In the genomic region with DNA sequence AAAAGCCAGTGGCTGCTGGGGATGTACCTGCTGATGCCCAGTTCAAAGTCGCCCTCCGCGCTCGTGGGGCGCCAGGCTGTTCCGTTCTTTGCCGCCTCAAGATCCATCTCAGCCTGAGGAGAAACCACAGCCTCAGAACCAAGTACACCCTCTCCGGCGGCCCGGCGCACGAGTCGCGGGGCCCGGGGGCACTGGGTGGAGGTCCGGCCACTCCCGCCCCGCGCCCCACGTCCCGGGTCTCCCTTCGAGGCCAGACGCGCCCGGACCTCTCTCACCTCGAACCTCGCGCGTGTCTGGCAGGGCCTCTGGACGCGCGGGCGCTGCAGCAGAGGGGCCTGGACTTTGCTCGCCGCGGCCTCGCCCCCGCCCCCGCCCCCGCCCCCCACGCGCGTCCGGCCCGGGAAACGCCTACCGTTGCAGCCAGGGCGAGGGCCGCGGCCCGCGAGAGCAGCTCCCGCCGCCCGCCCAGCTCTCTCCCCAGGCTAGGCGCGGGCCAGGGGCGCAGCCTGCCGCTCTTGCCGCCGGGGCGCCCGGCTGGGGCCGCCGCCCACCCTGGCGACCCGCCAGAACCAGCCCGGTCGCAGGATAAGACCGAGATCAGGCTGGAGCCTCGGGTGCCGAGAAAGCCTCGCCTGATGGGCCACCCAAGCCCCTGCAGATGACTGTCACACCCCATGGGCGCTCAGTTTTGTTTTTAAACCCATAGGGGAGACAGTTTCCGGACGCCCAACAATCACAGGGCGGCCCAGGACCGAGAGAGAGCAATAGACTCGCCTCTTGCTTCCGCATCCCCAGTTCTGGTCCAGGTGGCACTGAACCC, we compare ENCODE assay signal across 9 cellular contexts. TPM values are rescaled to one million over a fixed set of nuclear protein-coding genes. Genes with fewer than 3 reads are reported as not detected.
DNase-seq lines count a peak whose midpoint lies in the region; ATAC-seq, FAIRE-seq and TF ChIP-seq lines count a peak whose summit lies in the region.
"Had no signal": no experiment of that assay in that cellular context is flagged by ENCODE, and none has a peak within 500 bp of the region (broad histone marks: within the 10 kb centered on the region; RNA-seq: fewer than 3 reads in every experiment).

Gene ABCB4, minus strand, starts transcription at position 322 of the 820 bp plus-strand sequence. Its CDS starts 215 bp downstream, at position 107.

- CTCF ChIA-PET in HEK293 (lab: Yijun Ruan, JAX) (no interaction called here), SK-N-SH (lab: Yijun Ruan, JAX) (interaction anchor here (1.1 kb wide), 1 partner anchor 31 kb away, joined by 3 read pairs; no protein-coding TSS in a partner anchor)

- H3K4me3 Mint-ChIP-seq in glutamatergic neuron (ENCODE audit: unreplicated experiment), result peak within 1 kb of the TSS; percentile 73

- H3K27ac ChIP-seq in HEK293 (ENCODE audit: extremely low read depth, low read depth, low read length), result peak within 1 kb of the TSS; percentile 18; the same call in 1 of the 2 replicates
- no peak within 1 kb of the TSS for H3K27ac ChIP-seq in SK-N-SH (ENCODE audit: low read depth in 2 of 2, low read length in 1 of 2)
- H3K27ac ChIP-seq in psoas muscle, result peak within 1 kb of the TSS; percentile 86

- H3K27me3 ChIP-seq in SK-N-SH (ENCODE audit: insufficient read depth) (peaks cover 14% of the 10 kb centered on the region), psoas muscle (ENCODE audit: insufficient read depth in 3 of 3, low read length in 2 of 3) (peaks cover 0 to 2% (median 0%) of the 10 kb centered on the region in 3 donors)

- H3K79me2 ChIP-seq in SK-N-SH (ENCODE audit: insufficient read depth), result no peaks in the 10 kb centered on the region

- no peaks in the 10 kb centered on the region for H3K9me3 Mint-ChIP-seq in glutamatergic neuron (ENCODE audit: unreplicated experiment)

- TF ChIP-seq CTCF in HEK293 (tag by site-specific recombination; IDR thresholded peaks at IDR 0.05), result no peak
- no peak for TF ChIP-seq CTCF in SK-N-SH (IDR thresholded peaks at IDR 0.05)
- TF ChIP-seq CTCF in glutamatergic neuron (IDR thresholded peaks at IDR 0.05; ENCODE audit: partially characterized antibody, unreplicated experiment), result no peak
- no peak for TF ChIP-seq CTCF in psoas muscle (IDR thresholded peaks at IDR 0.05)

- H3K9ac ChIP-seq in SK-N-SH, result no peak within 1 kb of the TSS

- ATAC-seq in psoas muscle, result peak; percentile 44 to 53 (median 49)
- ATAC-seq in GM21360 (IDR thresholded peaks at IDR 0.05; ENCODE audit: unreplicated experiment), result no peak

- intact Hi-C loops in psoas muscle (cut with DNase I), result no loop called here

- POLR2A ChIA-PET in HEK293 (lab: Yijun Ruan, JAX) (no interaction called here), SK-N-SH (lab: Yijun Ruan, JAX) (no interaction called here)

- H3K4me3 ChIP-seq in HEK293 (ENCODE audit: low read depth, low read length) (peak within 1 kb of the TSS; percentile 36), SK-N-SH (ENCODE audit: low read depth in 2 of 2, low read length in 1 of 2) (peak within 1 kb of the TSS; percentile 36 to 51; a peak in 3 of 4 replicates), psoas muscle (peak within 1 kb of the TSS; percentile 73)

- no peak for TF ChIP-seq RAD21 in SK-N-SH (IDR thresholded peaks at IDR 0.05; ENCODE audit: low read length)

- peaks cover 3% of the 10 kb centered on the region for H3K27me3 Mint-ChIP-seq in glutamatergic neuron (ENCODE audit: unreplicated experiment)

- H3K36me3 ChIP-seq in HEK293 (ENCODE audit: control insufficient read depth in 2 of 2, insufficient read depth in 1 of 2, low read length in 2 of 2), result no peaks in the 10 kb centered on the region
- H3K36me3 ChIP-seq in SK-N-SH (replicated peaks in 1 of 2; ENCODE audit: control insufficient read depth in 1 of 2, insufficient read depth in 2 of 2, low read length in 1 of 2), result no peaks in the 10 kb centered on the region
- no peaks in the 10 kb centered on the region for H3K36me3 ChIP-seq in psoas muscle (ENCODE audit: insufficient read depth in 1 of 2, low read depth in 1 of 2)

- peak within 1 kb of the TSS; percentile 48; the same call in 1 of the 2 replicates for H2AFZ ChIP-seq in SK-N-SH (ENCODE audit: low read depth)

- H3K36me3 Mint-ChIP-seq in glutamatergic neuron (ENCODE audit: unreplicated experiment), result no peaks in the 10 kb centered on the region
- H3K36me3 Mint-ChIP-seq: CD4-positive, CD25-positive, alpha-beta regulatory T cell had no signal

- H3K4me1 ChIP-seq in HEK293 (ENCODE audit: control insufficient read depth, insufficient read depth, low read length) (peaks cover 10% of the 10 kb centered on the region), SK-N-SH (ENCODE audit: control insufficient read depth in 1 of 2, insufficient read depth in 2 of 2, low read depth in 1 of 2, low read length in 1 of 2) (peaks cover 0 to 14% of the 10 kb centered on the region in 2 experiments; a peak in 1 of 4 replicates), psoas muscle (peaks cover 16% of the 10 kb centered on the region)

- H4K20me1 ChIP-seq in SK-N-SH (ENCODE audit: insufficient read depth), result no peaks in the 10 kb centered on the region

- 25% methylated on average over 51 of the region's 80 CpGs for WGBS in SK-N-SH (ENCODE audit: low lambda C conversion rate)
- WGBS in psoas muscle, 3 donors, result 2 to 3% (median 3%) methylated on average over 52 to 80 of the region's 80 CpGs

- peak; percentile 27 for DNase-seq in NCI-H146 (lab: John Stamatoyannopoulos, UW)
- DNase-seq in NCI-H146 treated with DMSO at 0.1 percent for 48 hours (lab: John Stamatoyannopoulos, UW; ENCODE audit: unreplicated experiment), result no peak
- DNase-seq in SK-N-SH, result peak; percentile 89
- peak; percentile 36 for DNase-seq in glutamatergic neuron
- peak; percentile 28 to 63 for DNase-seq in psoas muscle
- no peak for DNase-seq in H54 (ENCODE audit: insufficient read length, low spot score)
- DNase-seq: CD4-positive, CD25-positive, alpha-beta regulatory T cell had no signal

- no peak for FAIRE-seq in H54 (lab: Jason Lieb, UNC)

- H3K4me1 Mint-ChIP-seq in glutamatergic neuron (ENCODE audit: low read depth, unreplicated experiment), result peaks cover 6% of the 10 kb centered on the region

- H3F3A ChIP-seq in SK-N-SH (replicated peaks; ENCODE audit: insufficient read depth), result no peaks in the 10 kb centered on the region

- peak within 1 kb of the TSS; percentile 38; the same call in 1 of the 2 replicates for H3K4me2 ChIP-seq in SK-N-SH

- no peak for TF ChIP-seq EP300 in SK-N-SH (IDR thresholded peaks at IDR 0.05; ENCODE audit: borderline replicate concordance in 1 of 2, low read depth in 1 of 2, low read length in 1 of 2)

- H3K9me3 ChIP-seq in HEK293 (ENCODE audit: control insufficient read depth, insufficient read depth, low read depth, low read length), result no peaks in the 10 kb centered on the region
- no peaks in the 10 kb centered on the region for H3K9me3 ChIP-seq in SK-N-SH
- no peaks in the 10 kb centered on the region for H3K9me3 ChIP-seq in psoas muscle

- no peak within 1 kb of the TSS for H3K27ac Mint-ChIP-seq in glutamatergic neuron (ENCODE audit: unreplicated experiment)
- H3K27ac Mint-ChIP-seq: CD4-positive, CD25-positive, alpha-beta regulatory T cell had no signal

- no peaks in the 10 kb centered on the region for H3K9me2 ChIP-seq in SK-N-SH

- no peak for TF ChIP-seq POLR2A in H54 (IDR thresholded peaks at IDR 0.05; ENCODE audit: low read depth, low read length)

TF ChIP-seq in HEK293, 187 proteins besides CTCF, POLR2A, EP300 and RAD21 (continues in another document):
- TF ChIP-seq, protein P1, sequence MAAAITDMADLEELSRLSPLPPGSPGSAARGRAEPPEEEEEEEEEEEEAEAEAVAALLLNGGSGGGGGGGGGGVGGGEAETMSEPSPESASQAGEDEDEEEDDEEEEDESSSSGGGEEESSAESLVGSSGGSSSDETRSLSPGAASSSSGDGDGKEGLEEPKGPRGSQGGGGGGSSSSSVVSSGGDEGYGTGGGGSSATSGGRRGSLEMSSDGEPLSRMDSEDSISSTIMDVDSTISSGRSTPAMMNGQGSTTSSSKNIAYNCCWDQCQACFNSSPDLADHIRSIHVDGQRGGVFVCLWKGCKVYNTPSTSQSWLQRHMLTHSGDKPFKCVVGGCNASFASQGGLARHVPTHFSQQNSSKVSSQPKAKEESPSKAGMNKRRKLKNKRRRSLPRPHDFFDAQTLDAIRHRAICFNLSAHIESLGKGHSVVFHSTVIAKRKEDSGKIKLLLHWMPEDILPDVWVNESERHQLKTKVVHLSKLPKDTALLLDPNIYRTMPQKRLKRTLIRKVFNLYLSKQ (tag by site-specific recombination; IDR thresholded peaks at IDR 0.05; ENCODE audit: borderline replicate concordance), result no peak
- no peak for TF ChIP-seq IKZF3 (tag by site-specific recombination; IDR thresholded peaks at IDR 0.05)
- peak; percentile 35; the same call in 1 of the 2 replicates for TF ChIP-seq KLF1 (tag by site-specific recombination; IDR thresholded peaks at IDR 0.05)

TF ChIP-seq in SK-N-SH, 30 proteins besides CTCF, POLR2A, EP300 and RAD21 (continues in another document):
- no peak for TF ChIP-seq TEAD4 (IDR thresholded peaks at IDR 0.05; ENCODE audit: borderline replicate concordance, insufficient read depth)
- TF ChIP-seq SIN3A (IDR thresholded peaks at IDR 0.05; ENCODE audit: borderline replicate concordance, low read depth, low read length), result no peak

RNA-seq across cellular contexts. Expression of gene ABCB4, which starts in this region (rescaled TPM):
- polyA plus RNA-seq in SK-N-SH (2012; rRNA removed) (0.18 and 0.42 TPM in 2 replicates), psoas muscle (1 to 10 TPM; 1.1 to 2.0 (median 1.1) TPM)
- polyA plus RNA-seq in SK-N-SH (2012; cell fraction: cytosol; rRNA removed), result 0.01 and 0.07 TPM in 2 replicates
- polyA plus RNA-seq in SK-N-SH (2012; cell fraction: nucleus; rRNA removed), result 0.05 and 0.06 TPM in 2 replicates
- total RNA-seq in glutamatergic neuron (ENCODE audit: unreplicated experiment) (2.5 TPM), psoas muscle (1 to 10 TPM; 1.8 to 4.0 (median 2.9) TPM)
- total RNA-seq: CD4-positive, CD25-positive, alpha-beta regulatory T cell had no signal
- polyA plus RNA-seq: CD4-positive, CD25-positive, alpha-beta regulatory T cell had no signal

Comparison
In these comparisons a context has a peak if more than half of its experiments do, and no peak if none do; other contexts are left out.
1. DNase-seq: peak in NCI-H146 (single experiment), glutamatergic neuron (single experiment) and psoas muscle (2 of 2); none in NCI-H146 treated with DMSO at 0.1 percent for 48 hours (single experiment) and H54 (single experiment).
2. Peak in DNase-seq, H3K4me3 ChIP-seq and H3K4me2 ChIP-seq in SK-N-SH; RNA of the gene not detected or under 1 TPM.
3. H3K27ac ChIP-seq: peak in HEK293 (single experiment) and psoas muscle (single experiment); none in SK-N-SH (0 of 2).
4. Peak in every context shown above with its lines, with median percentiles within 50 percentile points of each other: H3K4me3 ChIP-seq.